Comparison of ENCODE assay signal across 2 cellular contexts in genomic region chrX:15055146-15055930, GRCh38.
TF ChIP-seq lines count a peak whose summit lies in the region.

No MANE protein-coding gene starts in this region.

TF ChIP-seq in SK-N-SH treated with all-trans-retinoic acid at 6 μM for 48 hours, 23 proteins besides CTCF, POLR2A, EP300 and RAD21:
- TF ChIP-seq, protein P1, sequence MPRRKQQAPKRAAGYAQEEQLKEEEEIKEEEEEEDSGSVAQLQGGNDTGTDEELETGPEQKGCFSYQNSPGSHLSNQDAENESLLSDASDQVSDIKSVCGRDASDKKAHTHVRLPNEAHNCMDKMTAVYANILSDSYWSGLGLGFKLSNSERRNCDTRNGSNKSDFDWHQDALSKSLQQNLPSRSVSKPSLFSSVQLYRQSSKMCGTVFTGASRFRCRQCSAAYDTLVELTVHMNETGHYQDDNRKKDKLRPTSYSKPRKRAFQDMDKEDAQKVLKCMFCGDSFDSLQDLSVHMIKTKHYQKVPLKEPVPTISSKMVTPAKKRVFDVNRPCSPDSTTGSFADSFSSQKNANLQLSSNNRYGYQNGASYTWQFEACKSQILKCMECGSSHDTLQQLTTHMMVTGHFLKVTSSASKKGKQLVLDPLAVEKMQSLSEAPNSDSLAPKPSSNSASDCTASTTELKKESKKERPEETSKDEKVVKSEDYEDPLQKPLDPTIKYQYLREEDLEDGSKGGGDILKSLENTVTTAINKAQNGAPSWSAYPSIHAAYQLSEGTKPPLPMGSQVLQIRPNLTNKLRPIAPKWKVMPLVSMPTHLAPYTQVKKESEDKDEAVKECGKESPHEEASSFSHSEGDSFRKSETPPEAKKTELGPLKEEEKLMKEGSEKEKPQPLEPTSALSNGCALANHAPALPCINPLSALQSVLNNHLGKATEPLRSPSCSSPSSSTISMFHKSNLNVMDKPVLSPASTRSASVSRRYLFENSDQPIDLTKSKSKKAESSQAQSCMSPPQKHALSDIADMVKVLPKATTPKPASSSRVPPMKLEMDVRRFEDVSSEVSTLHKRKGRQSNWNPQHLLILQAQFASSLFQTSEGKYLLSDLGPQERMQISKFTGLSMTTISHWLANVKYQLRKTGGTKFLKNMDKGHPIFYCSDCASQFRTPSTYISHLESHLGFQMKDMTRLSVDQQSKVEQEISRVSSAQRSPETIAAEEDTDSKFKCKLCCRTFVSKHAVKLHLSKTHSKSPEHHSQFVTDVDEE (CRISPR knock-in tag; IDR thresholded peaks at IDR 0.05), result no peak
- TF ChIP-seq PPARA (CRISPR knock-in tag; IDR thresholded peaks at IDR 0.05; ENCODE audit: borderline replicate concordance) (no peak), ZNF565 (CRISPR knock-in tag; conservative IDR thresholded peaks at IDR 0.05; ENCODE audit: low read depth) (no peak), BACH2 (CRISPR knock-in tag; IDR thresholded peaks at IDR 0.05; ENCODE audit: borderline replicate concordance) (no peak)

TF ChIP-seq in SK-N-SH, 30 proteins besides CTCF, POLR2A, EP300 and RAD21 (continued from another document):
- TF ChIP-seq, protein P2, sequence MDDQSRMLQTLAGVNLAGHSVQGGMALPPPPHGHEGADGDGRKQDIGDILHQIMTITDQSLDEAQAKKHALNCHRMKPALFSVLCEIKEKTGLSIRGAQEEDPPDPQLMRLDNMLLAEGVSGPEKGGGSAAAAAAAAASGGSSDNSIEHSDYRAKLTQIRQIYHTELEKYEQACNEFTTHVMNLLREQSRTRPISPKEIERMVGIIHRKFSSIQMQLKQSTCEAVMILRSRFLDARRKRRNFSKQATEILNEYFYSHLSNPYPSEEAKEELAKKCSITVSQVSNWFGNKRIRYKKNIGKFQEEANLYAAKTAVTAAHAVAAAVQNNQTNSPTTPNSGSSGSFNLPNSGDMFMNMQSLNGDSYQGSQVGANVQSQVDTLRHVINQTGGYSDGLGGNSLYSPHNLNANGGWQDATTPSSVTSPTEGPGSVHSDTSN (IDR thresholded peaks at IDR 0.05), result no peak
- TF ChIP-seq MEF2A (IDR thresholded peaks at IDR 0.05; ENCODE audit: borderline replicate concordance, low read depth) (no peak), NFIC (IDR thresholded peaks at IDR 0.05; ENCODE audit: borderline replicate concordance) (no peak), TEAD4 (IDR thresholded peaks at IDR 0.05; ENCODE audit: borderline replicate concordance, insufficient read depth) (no peak)
